8 cellular contexts compared by ENCODE assay signal in the genomic region with DNA sequence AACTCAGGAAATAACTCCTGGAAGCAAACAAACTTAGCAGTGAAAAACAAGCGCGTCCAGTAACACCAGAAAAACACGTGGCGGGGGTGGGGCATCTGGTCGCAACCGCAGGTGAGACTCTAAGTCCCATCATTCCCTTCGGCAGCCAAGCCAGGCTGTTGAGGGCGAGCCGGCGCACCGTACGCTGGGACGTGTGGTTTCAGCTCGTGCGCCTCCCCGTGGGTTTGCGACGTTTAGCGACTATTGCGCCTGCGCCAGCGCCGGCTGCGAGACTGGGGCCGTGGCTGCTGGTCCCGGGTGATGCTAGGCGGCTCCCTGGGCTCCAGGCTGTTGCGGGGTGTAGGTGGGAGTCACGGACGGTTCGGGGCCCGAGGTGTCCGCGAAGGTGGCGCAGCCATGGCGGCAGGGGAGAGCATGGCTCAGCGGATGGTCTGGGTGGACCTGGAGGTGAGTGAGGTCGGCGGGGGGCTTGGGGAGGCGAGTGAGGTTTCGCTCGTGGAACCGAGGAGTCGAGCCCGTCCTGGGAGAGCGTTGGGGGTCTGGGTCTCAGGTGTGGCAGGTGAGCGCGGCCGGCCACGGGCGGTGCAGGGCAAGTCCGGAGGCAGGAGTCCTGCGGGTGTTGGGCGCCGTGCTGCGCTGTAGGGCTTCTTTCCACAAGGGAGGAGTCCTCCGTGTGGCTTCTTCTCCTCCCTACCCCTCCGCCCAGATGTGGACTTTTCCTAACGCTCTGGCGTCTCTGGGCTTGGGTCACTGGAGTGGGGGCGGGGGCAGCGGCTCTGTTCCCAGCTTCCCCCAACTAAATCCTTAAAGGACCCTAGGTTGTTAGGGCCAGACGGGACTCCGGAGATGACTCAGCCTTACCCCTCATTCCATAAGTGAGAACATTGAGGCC. TPM values are rescaled to one million over a fixed set of nuclear protein-coding genes. Genes with fewer than 3 reads are reported as not detected.
DNase-seq lines count a peak whose midpoint lies in the region; ATAC-seq, FAIRE-seq and TF ChIP-seq lines count a peak whose summit lies in the region.

A gene (plus strand): TSS at position 239 of the 892 bp plus-strand sequence. CDS start 62 bp downstream, at position 301.

- H3K79me2 ChIP-seq in OCI-LY1 (ENCODE audit: insufficient read depth, low read length) = peaks cover 15% of the 10 kb centered on the region

- TF ChIP-seq CTCF in OCI-LY1 (IDR thresholded peaks at IDR 0.05; ENCODE audit: low read length) (no peak), mesothelial cell of epicardium (IDR thresholded peaks at IDR 0.05; ENCODE audit: unreplicated experiment) (no peak)

- H3K36me3 Mint-ChIP-seq in mesothelial cell of epicardium = peaks cover 10% of the 10 kb centered on the region

- 1% methylated on average over 64 of the region's 64 CpGs for WGBS in HUES64

- peak within 1 kb of the TSS; percentile 92 for H3K9ac ChIP-seq in HUES64 (ENCODE audit: low read depth, low read length)
- peak within 1 kb of the TSS; percentile 78 for H3K9ac ChIP-seq in OCI-LY1 (ENCODE audit: low read length)

- peak within 1 kb of the TSS; percentile 83 for H3K4me3 ChIP-seq in HUES64 (ENCODE audit: low read length)
- H3K4me3 ChIP-seq in OCI-LY1 (ENCODE audit: low read depth, low read length, poor library complexity, severe bottlenecking) = peak within 1 kb of the TSS; percentile 87

- peak; percentile 96 for FAIRE-seq in endometrium (lab: Jason Lieb, UNC)

- no peaks in the 10 kb centered on the region for H3K9me3 ChIP-seq in HUES64 (ENCODE audit: insufficient read depth, low read depth, low read length)
- no peaks in the 10 kb centered on the region for H3K9me3 ChIP-seq in OCI-LY1 (ENCODE audit: low read length)

- peaks cover 28% of the 10 kb centered on the region for H3K36me3 ChIP-seq in HUES64 (ENCODE audit: insufficient read depth, low read length)
- H3K36me3 ChIP-seq in OCI-LY1 (ENCODE audit: insufficient read depth, low read length) = peaks cover 5% of the 10 kb centered on the region

- H4K20me1 ChIP-seq in OCI-LY1 (ENCODE audit: insufficient read depth, low read length) = no peaks in the 10 kb centered on the region

- H3K4me1 ChIP-seq in HUES64 (ENCODE audit: insufficient read depth, low read length) = peaks cover 32% of the 10 kb centered on the region
- peaks cover 25% of the 10 kb centered on the region for H3K4me1 ChIP-seq in OCI-LY1 (ENCODE audit: insufficient read depth, low read length, severe bottlenecking)

- ATAC-seq in GM21447 (IDR thresholded peaks at IDR 0.05; ENCODE audit: unreplicated experiment) = peak; percentile 98

- H3K9me3 Mint-ChIP-seq in mesothelial cell of epicardium = no peaks in the 10 kb centered on the region

- H3F3A ChIP-seq in OCI-LY1 (ENCODE audit: insufficient read depth, low read length) = no peaks in the 10 kb centered on the region

- H3K4me1 Mint-ChIP-seq in mesothelial cell of epicardium = peaks cover 40% of the 10 kb centered on the region

- H3K27me3 ChIP-seq in HUES64 (ENCODE audit: insufficient read depth, low read length) = no peaks in the 10 kb centered on the region
- no peaks in the 10 kb centered on the region for H3K27me3 ChIP-seq in OCI-LY1 (ENCODE audit: insufficient read depth, low read length)

- H2AFZ ChIP-seq in OCI-LY1 (ENCODE audit: low read length) = 0 out of 2 replicates have a peak within 1 kb of the TSS, but pooled peaks have one; percentile 6

- H3K27ac ChIP-seq in HUES64 (ENCODE audit: low read depth, low read length) = peak within 1 kb of the TSS; percentile 83
- no peak within 1 kb of the TSS for H3K27ac ChIP-seq in OCI-LY1 (ENCODE audit: low read depth, low read length, poor library complexity, severe bottlenecking)

- H3K27ac Mint-ChIP-seq in mesothelial cell of epicardium = peak within 1 kb of the TSS; percentile 99

- H3K4me2 ChIP-seq in OCI-LY1 (ENCODE audit: low read length) = peak within 1 kb of the TSS; percentile 91

- H3K27me3 Mint-ChIP-seq in mesothelial cell of epicardium (ENCODE audit: low read depth) = no peaks in the 10 kb centered on the region

- peak within 1 kb of the TSS; percentile 99 for H3K4me3 Mint-ChIP-seq in mesothelial cell of epicardium

- no peaks in the 10 kb centered on the region for H3K9me2 ChIP-seq in OCI-LY1 (ENCODE audit: low read depth, low read length)

- DNase-seq in DMS 273 (lab: John Stamatoyannopoulos, UW; ENCODE audit: unreplicated experiment) = peak; percentile 94
- peak; percentile 94 for DNase-seq in activated CD8-positive, alpha-beta memory T cell treated with anti-CD3 and anti-CD28 coated beads, Interleukin-2, amount 50 U/mL, for 4 hours
- DNase-seq in mesothelial cell of epicardium (ENCODE audit: low spot score in 2 of 2, unreplicated experiment in 2 of 2) = peak; percentile 78 to 92
- DNase-seq in stimulated activated CD8-positive, alpha-beta memory T cell treated with anti-CD3 and anti-CD28 coated beads, Interleukin-15, amount 100 ng/mL, for 48 hours (ENCODE audit: low read depth in 2 of 2) = peak; percentile 88

RNA-seq across cellular contexts. Expression of the gene that starts here (rescaled TPM):
- polyA plus RNA-seq in HUES64 (2013, experiment 1 of 2) = 119 TPM
- polyA plus RNA-seq in HUES64 (2013, experiment 2 of 2) = 107 TPM
- 71.4 to 83.5 TPM (median 77.2 TPM) in 3 replicates for total RNA-seq in mesothelial cell of epicardium
